ENCODE assay signal across 1 cellular context in the genomic region with DNA sequence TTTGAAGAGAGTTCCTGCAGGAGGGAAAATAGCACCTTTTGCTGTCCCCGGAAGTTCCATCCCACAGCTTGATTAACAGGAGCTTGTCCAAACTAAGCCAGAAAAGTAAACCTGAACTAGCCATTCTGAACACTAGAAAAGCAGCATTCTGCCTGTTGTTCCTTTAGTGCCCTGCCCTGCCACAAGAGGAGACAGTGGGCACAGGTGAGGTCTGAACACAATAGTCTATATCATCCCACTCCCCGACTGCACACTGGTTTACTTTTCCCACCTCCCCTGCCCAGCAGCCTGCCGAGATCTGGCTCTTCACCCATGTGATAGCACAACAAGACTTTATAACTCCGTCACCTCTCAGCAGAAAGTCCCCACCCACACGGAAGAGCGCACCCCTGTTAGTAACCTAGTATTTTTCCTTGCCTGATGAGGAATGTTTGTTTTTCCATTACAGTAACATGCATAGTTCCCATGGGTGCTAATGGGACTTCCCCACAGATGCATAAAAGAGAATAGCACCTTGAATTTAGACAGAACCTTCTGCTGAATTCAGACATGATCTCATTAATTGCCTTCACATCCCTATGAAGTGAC.
TF ChIP-seq lines count a peak whose summit lies in the region.

No MANE protein-coding gene starts in this region.

TF ChIP-seq in GM12878, 131 proteins besides CTCF, POLR2A, EP300 and RAD21 (continued from another document):
- TF ChIP-seq, protein P1, sequence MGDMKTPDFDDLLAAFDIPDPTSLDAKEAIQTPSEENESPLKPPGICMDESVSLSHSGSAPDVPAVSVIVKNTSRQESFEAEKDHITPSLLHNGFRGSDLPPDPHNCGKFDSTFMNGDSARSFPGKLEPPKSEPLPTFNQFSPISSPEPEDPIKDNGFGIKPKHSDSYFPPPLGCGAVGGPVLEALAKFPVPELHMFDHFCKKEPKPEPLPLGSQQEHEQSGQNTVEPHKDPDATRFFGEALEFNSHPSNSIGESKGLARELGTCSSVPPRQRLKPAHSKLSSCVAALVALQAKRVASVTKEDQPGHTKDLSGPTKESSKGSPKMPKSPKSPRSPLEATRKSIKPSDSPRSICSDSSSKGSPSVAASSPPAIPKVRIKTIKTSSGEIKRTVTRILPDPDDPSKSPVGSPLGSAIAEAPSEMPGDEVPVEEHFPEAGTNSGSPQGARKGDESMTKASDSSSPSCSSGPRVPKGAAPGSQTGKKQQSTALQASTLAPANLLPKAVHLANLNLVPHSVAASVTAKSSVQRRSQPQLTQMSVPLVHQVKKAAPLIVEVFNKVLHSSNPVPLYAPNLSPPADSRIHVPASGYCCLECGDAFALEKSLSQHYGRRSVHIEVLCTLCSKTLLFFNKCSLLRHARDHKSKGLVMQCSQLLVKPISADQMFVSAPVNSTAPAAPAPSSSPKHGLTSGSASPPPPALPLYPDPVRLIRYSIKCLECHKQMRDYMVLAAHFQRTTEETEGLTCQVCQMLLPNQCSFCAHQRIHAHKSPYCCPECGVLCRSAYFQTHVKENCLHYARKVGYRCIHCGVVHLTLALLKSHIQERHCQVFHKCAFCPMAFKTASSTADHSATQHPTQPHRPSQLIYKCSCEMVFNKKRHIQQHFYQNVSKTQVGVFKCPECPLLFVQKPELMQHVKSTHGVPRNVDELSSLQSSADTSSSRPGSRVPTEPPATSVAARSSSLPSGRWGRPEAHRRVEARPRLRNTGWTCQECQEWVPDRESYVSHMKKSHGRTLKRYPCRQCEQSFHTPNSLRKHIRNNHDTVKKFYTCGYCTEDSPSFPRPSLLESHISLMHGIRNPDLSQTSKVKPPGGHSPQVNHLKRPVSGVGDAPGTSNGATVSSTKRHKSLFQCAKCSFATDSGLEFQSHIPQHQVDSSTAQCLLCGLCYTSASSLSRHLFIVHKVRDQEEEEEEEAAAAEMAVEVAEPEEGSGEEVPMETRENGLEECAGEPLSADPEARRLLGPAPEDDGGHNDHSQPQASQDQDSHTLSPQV (IDR thresholded peaks at IDR 0.05): no peak
- TF ChIP-seq POU2F2 (IDR thresholded peaks at IDR 0.05; ENCODE audit: borderline replicate concordance, low read depth, low read length) (no peak), RELB (IDR thresholded peaks at IDR 0.05; ENCODE audit: low read depth) (peak; percentile 85), IKZF2 (IDR thresholded peaks at IDR 0.05) (peak; percentile 68 to 74; a peak in 3 of 4 replicates), ATF7 (IDR thresholded peaks at IDR 0.05; ENCODE audit: low read depth) (peak; percentile 69; the same call in 1 of the 2 replicates), SMC3 (IDR thresholded peaks at IDR 0.05; ENCODE audit: borderline replicate concordance, low read length) (no peak), RCOR1 (conservative IDR thresholded peaks at IDR 0.05; ENCODE audit: low read depth, low read length) (no peak)
